In the genomic region with DNA sequence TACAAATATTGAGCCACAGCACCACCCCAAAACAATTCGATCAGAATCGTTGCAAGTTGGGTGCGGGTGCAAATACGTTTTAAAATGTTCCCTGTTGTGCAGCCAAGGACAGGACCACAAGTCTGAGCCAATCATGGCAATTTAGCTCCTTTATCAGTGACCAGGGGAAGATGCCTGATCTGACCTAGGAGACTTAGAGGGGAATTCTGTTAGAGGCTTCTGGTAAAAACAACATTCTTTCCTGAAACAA, we compare ENCODE assay signal across 8 cellular contexts. TPM values are rescaled to one million over a fixed set of nuclear protein-coding genes. Genes with fewer than 3 reads are reported as not detected.
DNase-seq lines count a peak whose midpoint lies in the region; ATAC-seq and TF ChIP-seq lines count a peak whose summit lies in the region.

No MANE protein-coding gene starts in this region.

- H3K4me1 ChIP-seq in left lung = peaks cover 0 to 15% of the 10 kb centered on the region in 2 donors
- H3K4me1 ChIP-seq in tibial nerve = peaks cover 0 to 10% (median 0%) of the 10 kb centered on the region in 4 donors

- peak; percentile 19 for ATAC-seq in HG03196 (IDR thresholded peaks at IDR 0.05; ENCODE audit: unreplicated experiment)
- no peak for ATAC-seq in activated naive CD8-positive, alpha-beta T cell treated with anti-CD3 and anti-CD28 coated beads, Interleukin-2, amount 10 ng/mL, durations not matched to agents 7 days and 5 days (ENCODE audit: low read depth)
- peak; percentile 59 for ATAC-seq in left lung
- no peak for ATAC-seq in GM21737 (IDR thresholded peaks at IDR 0.05; ENCODE audit: unreplicated experiment)
- no peak for ATAC-seq in GM19328 (IDR thresholded peaks at IDR 0.05; ENCODE audit: unreplicated experiment)

- H3K27ac ChIP-seq in left lung (no peak overlapping the region), tibial nerve (no peak overlapping the region)

- H3K9me3 ChIP-seq in left lung (no peaks in the 10 kb centered on the region), tibial nerve (no peaks in the 10 kb centered on the region)

- TF ChIP-seq POLR2A in tibial nerve (IDR thresholded peaks at IDR 0.05) = no peak

- CTCF ChIA-PET in activated CD4-positive, alpha-beta T cell treated with anti-CD3 and anti-CD28 coated beads, Interleukin-2, amount 10 ng/mL, durations not matched to agents 7 days and 5 days (lab: Charles Lee) = interaction anchor here (0.6 to 4.0 kb wide), 24 partner anchors 9 to 204 kb away, joined by 3 to 18 read pairs (median 4); a partner anchor contains a TSS

- TF ChIP-seq EP300 in tibial nerve (IDR thresholded peaks at IDR 0.05) = no peak

- POLR2A ChIA-PET in activated CD4-positive, alpha-beta T cell treated with anti-CD3 and anti-CD28 coated beads, Interleukin-2, amount 10 ng/mL, durations not matched to agents 7 days and 5 days (lab: Charles Lee) = no interaction called here
- POLR2A ChIA-PET in activated naive CD8-positive, alpha-beta T cell treated with anti-CD3 and anti-CD28 coated beads, Interleukin-2, amount 10 ng/mL, durations not matched to agents 7 days and 5 days (lab: Charles Lee) = interaction anchor here (0.7 to 2.0 kb wide), 5 partner anchors 24 to 245 kb away, joined by 3 to 5 read pairs (median 4); a partner anchor contains a TSS

- H3K4me3 ChIP-seq in left lung (peak overlapping the region; percentile 31 to 38), tibial nerve (peak overlapping the region; percentile 25 to 56 (median 36))

- H3K27me3 Mint-ChIP-seq in activated CD4-positive, alpha-beta T cell treated with anti-CD3 and anti-CD28 coated beads, Interleukin-2, amount 10 ng/mL, durations not matched to agents 7 days and 5 days = peaks cover 6% of the 10 kb centered on the region
- peaks cover 17% of the 10 kb centered on the region for H3K27me3 Mint-ChIP-seq in activated naive CD8-positive, alpha-beta T cell treated with anti-CD3 and anti-CD28 coated beads, Interleukin-2, amount 10 ng/mL, durations not matched to agents 7 days and 5 days

- no peak for DNase-seq in activated CD4-positive, alpha-beta T cell treated with anti-CD3 and anti-CD28 coated beads, Interleukin-2, amount 10 ng/mL, durations not matched to agents 7 days and 5 days
- no peak for DNase-seq in activated CD4-positive, alpha-beta T cell treated with anti-CD3 and anti-CD28 coated beads for 48 hours
- no peak for DNase-seq in activated naive CD8-positive, alpha-beta T cell treated with anti-CD3 and anti-CD28 coated beads, Interleukin-2, amount 10 ng/mL, durations not matched to agents 7 days and 5 days
- DNase-seq in left lung (no peak), tibial nerve (ENCODE audit: low spot score in 2 of 2) (no peak)

- TF ChIP-seq CTCF in left lung (IDR thresholded peaks at IDR 0.05) (no peak), tibial nerve (IDR thresholded peaks at IDR 0.05) (no peak)

- H3K27me3 ChIP-seq in left lung (no peaks in the 10 kb centered on the region), tibial nerve (no peaks in the 10 kb centered on the region)

- WGBS in tibial nerve, 2 donors = 13 to 17% methylated on average over 4 of the region's 4 CpGs

- H3K4me3 Mint-ChIP-seq in activated CD4-positive, alpha-beta T cell treated with anti-CD3 and anti-CD28 coated beads, Interleukin-2, amount 10 ng/mL, durations not matched to agents 7 days and 5 days = peak overlapping the region; percentile 77
- H3K4me3 Mint-ChIP-seq in activated naive CD8-positive, alpha-beta T cell treated with anti-CD3 and anti-CD28 coated beads, Interleukin-2, amount 10 ng/mL, durations not matched to agents 7 days and 5 days = peak overlapping the region; percentile 88

- no peak overlapping the region for H3K27ac Mint-ChIP-seq in activated CD4-positive, alpha-beta T cell treated with anti-CD3 and anti-CD28 coated beads, Interleukin-2, amount 10 ng/mL, durations not matched to agents 7 days and 5 days
- H3K27ac Mint-ChIP-seq in activated naive CD8-positive, alpha-beta T cell treated with anti-CD3 and anti-CD28 coated beads, Interleukin-2, amount 10 ng/mL, durations not matched to agents 7 days and 5 days = peak overlapping the region; percentile 32

- H3K36me3 Mint-ChIP-seq in activated CD4-positive, alpha-beta T cell treated with anti-CD3 and anti-CD28 coated beads, Interleukin-2, amount 10 ng/mL, durations not matched to agents 7 days and 5 days (ENCODE audit: low read depth) = no peaks in the 10 kb centered on the region
- H3K36me3 Mint-ChIP-seq in activated naive CD8-positive, alpha-beta T cell treated with anti-CD3 and anti-CD28 coated beads, Interleukin-2, amount 10 ng/mL, durations not matched to agents 7 days and 5 days = no peaks in the 10 kb centered on the region

- peaks cover 23% of the 10 kb centered on the region for H3K4me1 Mint-ChIP-seq in activated CD4-positive, alpha-beta T cell treated with anti-CD3 and anti-CD28 coated beads, Interleukin-2, amount 10 ng/mL, durations not matched to agents 7 days and 5 days
- H3K4me1 Mint-ChIP-seq in activated naive CD8-positive, alpha-beta T cell treated with anti-CD3 and anti-CD28 coated beads, Interleukin-2, amount 10 ng/mL, durations not matched to agents 7 days and 5 days = peaks cover 20% of the 10 kb centered on the region

- intact Hi-C loops in left lung (cut with DNase I) = loop anchor here in 1 of 2 donors (10.0 kb wide), 1 partner anchor 167 kb away; no protein-coding TSS in a partner anchor

- H3K9me3 Mint-ChIP-seq in activated CD4-positive, alpha-beta T cell treated with anti-CD3 and anti-CD28 coated beads, Interleukin-2, amount 10 ng/mL, durations not matched to agents 7 days and 5 days = no peaks in the 10 kb centered on the region
- no peaks in the 10 kb centered on the region for H3K9me3 Mint-ChIP-seq in activated naive CD8-positive, alpha-beta T cell treated with anti-CD3 and anti-CD28 coated beads, Interleukin-2, amount 10 ng/mL, durations not matched to agents 7 days and 5 days

- H3K36me3 ChIP-seq in left lung (no peaks in the 10 kb centered on the region), tibial nerve (no peaks in the 10 kb centered on the region)

RNA-seq across cellular contexts. Expression of a gene that starts 25.6 kb away (rescaled TPM):
- 10 to 100 TPM; 53.6 to 61.7 TPM for total RNA-seq in activated CD4-positive, alpha-beta T cell treated with anti-CD3 and anti-CD28 coated beads, Interleukin-2, amount 10 ng/mL, durations not matched to agents 7 days and 5 days
- total RNA-seq in activated naive CD8-positive, alpha-beta T cell treated with anti-CD3 and anti-CD28 coated beads, Interleukin-2, amount 10 ng/mL, durations not matched to agents 7 days and 5 days = 10 to 100 TPM; 65.2 to 66.4 TPM
- 100 to 1,000 TPM in 1 of 2 donors, 10 to 100 TPM in 1; 85.6 to 119 TPM for total RNA-seq in left lung
- 10 to 100 TPM; 10.5 to 22.8 (median 18.4) TPM for total RNA-seq in tibial nerve

RNA-seq across cellular contexts. Expression of a gene that starts 37.7 kb away (rescaled TPM):
- total RNA-seq in activated CD4-positive, alpha-beta T cell treated with anti-CD3 and anti-CD28 coated beads, Interleukin-2, amount 10 ng/mL, durations not matched to agents 7 days and 5 days = 10 to 100 TPM; 43.8 to 57.5 TPM
- total RNA-seq in activated naive CD8-positive, alpha-beta T cell treated with anti-CD3 and anti-CD28 coated beads, Interleukin-2, amount 10 ng/mL, durations not matched to agents 7 days and 5 days = 10 to 100 TPM; 66.2 to 69.5 TPM
- total RNA-seq in left lung (10 to 100 TPM; 44.5 to 46.0 TPM), tibial nerve (10 to 100 TPM; 59.1 to 75.3 (median 69.9) TPM)

Comparison
In these comparisons a context has a peak if more than half of its experiments do, and no peak if none do; other contexts are left out.
1. ATAC-seq: peak in HG03196 (single experiment) and left lung (single experiment); none in activated naive CD8-positive, alpha-beta T cell treated with anti-CD3 and anti-CD28 coated beads, Interleukin-2, amount 10 ng/mL, durations not matched to agents 7 days and 5 days (single experiment), GM21737 (single experiment) and GM19328 (single experiment).